In the genomic region with DNA sequence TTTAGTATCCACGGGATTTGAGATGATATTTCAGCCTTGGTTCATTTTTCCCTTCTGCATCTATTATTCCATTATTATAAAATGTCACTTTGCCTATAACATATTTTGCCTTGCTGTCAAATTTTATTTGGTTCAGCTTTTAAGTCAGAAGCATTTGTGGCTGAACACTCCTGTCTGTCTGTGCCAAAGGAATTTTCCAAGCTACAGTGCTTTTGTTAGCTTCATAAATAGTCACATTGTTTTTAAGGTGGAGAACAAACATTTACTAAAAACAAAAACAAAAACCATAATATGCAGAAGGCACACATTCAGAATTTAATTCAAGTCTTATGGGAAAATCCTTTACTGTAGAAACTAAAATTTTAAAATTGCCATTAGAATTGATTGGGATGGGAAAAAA, we compare ENCODE assay signal across 22 cellular contexts.
"Had no signal": no experiment of that assay in that cellular context is flagged by ENCODE, and none has a peak within 500 bp of the region (broad histone marks: within the 10 kb centered on the region; RNA-seq: fewer than 3 reads in every experiment).

No MANE protein-coding gene starts in this region.

- H3K27ac ChIP-seq: colonic mucosa, esophagus squamous epithelium, hepatocyte, left lung, ovary, right lobe of liver, thoracic aorta, upper lobe of left lung had no signal

- DNase-seq: central memory CD4-positive, alpha-beta T cell; colonic mucosa; effector memory CD4-positive, alpha-beta T cell; erythroblast; esophagus squamous epithelium; foreskin melanocyte; kidney; left cardiac atrium; left lung; mesendoderm; naive thymus-derived CD8-positive, alpha-beta T cell; nephron progenitor cell; ovary; right lobe of liver; small intestine; stimulated activated CD4-positive, alpha-beta T cell treated with anti-CD3 and anti-CD28 coated beads, Interleukin-15, amount 100 ng/mL, for 24 hours; stimulated activated CD4-positive, alpha-beta T cell treated with anti-CD3 and anti-CD28 coated beads, Interleukin-2, amount 100 ng/mL, for 48 hours; stimulated activated naive CD4-positive, alpha-beta T cell; stimulated activated naive CD8-positive, alpha-beta T cell treated with anti-CD3 and anti-CD28 coated beads, Interleukin-15, amount 100 ng/mL, for 72 hours; upper lobe of left lung had no signal
